In the genomic region with DNA sequence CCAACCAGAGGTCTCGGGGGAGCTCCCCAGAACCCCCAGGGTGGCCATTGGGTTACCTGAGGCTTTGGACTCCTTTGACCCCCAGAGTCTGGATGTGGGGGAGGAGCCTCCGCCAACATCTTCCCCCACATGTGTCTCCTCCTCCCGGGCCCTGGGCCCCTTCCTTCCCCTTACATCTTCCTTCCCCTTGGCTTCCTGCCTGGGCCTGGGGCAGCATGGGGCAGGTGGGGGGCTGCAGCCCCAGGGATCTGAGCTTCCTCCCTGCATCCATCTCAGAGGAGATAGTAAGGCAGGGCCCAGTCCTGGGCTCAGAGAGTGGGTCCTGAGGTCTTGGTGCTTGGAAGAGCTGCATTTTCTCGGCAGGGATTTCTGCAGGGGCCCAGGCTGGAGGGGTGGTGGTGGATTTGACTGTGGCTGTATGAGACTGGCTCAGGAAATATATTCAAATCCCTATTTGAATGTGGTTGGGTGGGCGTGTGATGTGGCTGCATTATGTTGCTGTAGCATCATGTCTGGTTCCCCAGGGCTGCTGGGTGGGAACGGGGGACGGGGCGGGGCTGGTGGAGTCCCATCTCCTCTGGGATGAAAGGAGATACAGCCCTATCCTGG, we compare ENCODE assay signal across 8 cellular contexts. TPM values are rescaled to one million over a fixed set of nuclear protein-coding genes. Genes with fewer than 3 reads are reported as not detected.
DNase-seq lines count a peak whose midpoint lies in the region; ATAC-seq and TF ChIP-seq lines count a peak whose summit lies in the region.

No MANE protein-coding gene starts in this region.

- peak overlapping the region; percentile 92 for H3K27ac Mint-ChIP-seq in activated naive CD4-positive, alpha-beta T cell treated with anti-CD3 and anti-CD28 coated beads, Interleukin-2, amount 10 ng/mL, durations not matched to agents 7 days and 5 days
- H3K27ac Mint-ChIP-seq in neural crest cell (ENCODE audit: unreplicated experiment) = peak overlapping the region; percentile 62

- H3K4me3 ChIP-seq in SJCRH30 = no peak overlapping the region

- ATAC-seq in GM18907 (IDR thresholded peaks at IDR 0.05; ENCODE audit: unreplicated experiment) (peak; percentile 36), GM18519 (IDR thresholded peaks at IDR 0.05; ENCODE audit: low FRiP score, unreplicated experiment) (no peak)

- no peak for TF ChIP-seq CTCF in neural crest cell (conservative IDR thresholded peaks at IDR 0.05)

- H3K4me3 Mint-ChIP-seq in activated naive CD4-positive, alpha-beta T cell treated with anti-CD3 and anti-CD28 coated beads, Interleukin-2, amount 10 ng/mL, durations not matched to agents 7 days and 5 days = peak overlapping the region; percentile 97
- no peak overlapping the region for H3K4me3 Mint-ChIP-seq in neural crest cell

- H3K27ac ChIP-seq in SJCRH30 = no peak overlapping the region

- H3K9me3 Mint-ChIP-seq in activated naive CD4-positive, alpha-beta T cell treated with anti-CD3 and anti-CD28 coated beads, Interleukin-2, amount 10 ng/mL, durations not matched to agents 7 days and 5 days = peaks cover 3% of the 10 kb centered on the region
- H3K9me3 Mint-ChIP-seq in neural crest cell = peaks cover 5% of the 10 kb centered on the region

- H3K4me1 Mint-ChIP-seq in activated naive CD4-positive, alpha-beta T cell treated with anti-CD3 and anti-CD28 coated beads, Interleukin-2, amount 10 ng/mL, durations not matched to agents 7 days and 5 days = peaks cover 67% of the 10 kb centered on the region
- no peaks in the 10 kb centered on the region for H3K4me1 Mint-ChIP-seq in neural crest cell

- CTCF ChIA-PET in activated naive CD4-positive, alpha-beta T cell treated with anti-CD3 and anti-CD28 coated beads, Interleukin-2, amount 10 ng/mL, durations not matched to agents 7 days and 5 days (lab: Charles Lee) = interaction anchor here (1.3 to 2.9 kb wide), 3 partner anchors 27 to 90 kb away, joined by 3 to 15 read pairs (median 10); no protein-coding TSS in a partner anchor

- H3K9me3 ChIP-seq in SJCRH30 (replicated peaks) = no peaks in the 10 kb centered on the region

- H3K36me3 Mint-ChIP-seq in activated naive CD4-positive, alpha-beta T cell treated with anti-CD3 and anti-CD28 coated beads, Interleukin-2, amount 10 ng/mL, durations not matched to agents 7 days and 5 days = peaks cover 36% of the 10 kb centered on the region
- H3K36me3 Mint-ChIP-seq in neural crest cell (ENCODE audit: low read depth) = no peaks in the 10 kb centered on the region

- no peaks in the 10 kb centered on the region for H3K4me1 ChIP-seq in SJCRH30

- no peaks in the 10 kb centered on the region for H3K27me3 ChIP-seq in SJCRH30

- no peaks in the 10 kb centered on the region for H3K36me3 ChIP-seq in SJCRH30

- no peaks in the 10 kb centered on the region for H3K27me3 Mint-ChIP-seq in activated naive CD4-positive, alpha-beta T cell treated with anti-CD3 and anti-CD28 coated beads, Interleukin-2, amount 10 ng/mL, durations not matched to agents 7 days and 5 days
- peaks cover 23% of the 10 kb centered on the region for H3K27me3 Mint-ChIP-seq in neural crest cell (ENCODE audit: low read depth)

- DNase-seq in NCI-H526 treated with DMSO at 0.1 percent for 48 hours (lab: John Stamatoyannopoulos, UW) (peak; percentile 69), neural crest cell (ENCODE audit: low read depth, low spot score) (no peak), SJCRH30 (no peak), epidermal melanocyte (ENCODE audit: insufficient read length, low spot score) (no peak), iPS-NIHi11 (ENCODE audit: low spot score) (no peak)
- DNase-seq in activated naive CD4-positive, alpha-beta T cell treated with anti-CD3 and anti-CD28 coated beads, Interleukin-2, amount 10 ng/mL, durations not matched to agents 7 days and 5 days = peak; percentile 71

RNA-seq across cellular contexts. Expression of gene VAV1, which starts 0.9 kb away (rescaled TPM):
- total RNA-seq in neural crest cell = not detected in 2 replicates
- not detected in 2 replicates for total RNA-seq in SJCRH30 (2014; rRNA removed; shearing (Covaris generic))

RNA-seq across cellular contexts. Expression of gene SH2D3A, which starts 6.2 kb away (rescaled TPM):
- not detected in 2 replicates for total RNA-seq in neural crest cell
- not detected in 2 replicates for total RNA-seq in SJCRH30 (2014; rRNA removed; shearing (Covaris generic))

RNA-seq across cellular contexts. Expression of gene TRIP10, which starts 33.9 kb away (rescaled TPM):
- total RNA-seq in neural crest cell = 19.0 and 20.6 TPM in 2 replicates
- total RNA-seq in SJCRH30 (2014; rRNA removed; shearing (Covaris generic)) = 39.3 and 40.5 TPM in 2 replicates

RNA-seq across cellular contexts. Expression of gene GPR108, which starts 36.0 kb away (rescaled TPM):
- total RNA-seq in neural crest cell = 43.2 and 52.9 TPM in 2 replicates
- 32.0 and 33.2 TPM in 2 replicates for total RNA-seq in SJCRH30 (2014; rRNA removed; shearing (Covaris generic))

RNA-seq across cellular contexts. Expression of gene C3, which starts 53.0 kb away (rescaled TPM):
- total RNA-seq in neural crest cell = 0.37 TPM in 1 of 2 replicates, not detected in the other
- not detected in 2 replicates for total RNA-seq in SJCRH30 (2014; rRNA removed; shearing (Covaris generic))

Comparison
In these comparisons a context has a peak if more than half of its experiments do, and no peak if none do; other contexts are left out.
1. DNase-seq: peak in NCI-H526 treated with DMSO at 0.1 percent for 48 hours (single experiment) and activated naive CD4-positive, alpha-beta T cell treated with anti-CD3 and anti-CD28 coated beads, Interleukin-2, amount 10 ng/mL, durations not matched to agents 7 days and 5 days (single experiment); none in neural crest cell (single experiment), SJCRH30 (0 of 2), epidermal melanocyte (single experiment) and iPS-NIHi11 (single experiment).